ENCODE assay signal across 1 cellular context in genomic region chr7:134991469-134992339, GRCh38.
TF ChIP-seq lines count a peak whose summit lies in the region.

No MANE protein-coding gene starts in this region.

TF ChIP-seq in HepG2, 621 proteins besides CTCF, POLR2A, EP300 and RAD21 (continued from another document):
- peak; percentile 82; the same call in 1 of the 2 replicates for TF ChIP-seq ARID3A (IDR thresholded peaks at IDR 0.05; ENCODE audit: low read depth, low read length)
- TF ChIP-seq ZC3H13 (CRISPR knock-in tag; IDR thresholded peaks at IDR 0.05): no peak
- no peak for TF ChIP-seq RBAK (CRISPR knock-in tag; IDR thresholded peaks at IDR 0.05)
- TF ChIP-seq HHEX (CRISPR knock-in tag; IDR thresholded peaks at IDR 0.05): no peak
- TF ChIP-seq, protein P1, sequence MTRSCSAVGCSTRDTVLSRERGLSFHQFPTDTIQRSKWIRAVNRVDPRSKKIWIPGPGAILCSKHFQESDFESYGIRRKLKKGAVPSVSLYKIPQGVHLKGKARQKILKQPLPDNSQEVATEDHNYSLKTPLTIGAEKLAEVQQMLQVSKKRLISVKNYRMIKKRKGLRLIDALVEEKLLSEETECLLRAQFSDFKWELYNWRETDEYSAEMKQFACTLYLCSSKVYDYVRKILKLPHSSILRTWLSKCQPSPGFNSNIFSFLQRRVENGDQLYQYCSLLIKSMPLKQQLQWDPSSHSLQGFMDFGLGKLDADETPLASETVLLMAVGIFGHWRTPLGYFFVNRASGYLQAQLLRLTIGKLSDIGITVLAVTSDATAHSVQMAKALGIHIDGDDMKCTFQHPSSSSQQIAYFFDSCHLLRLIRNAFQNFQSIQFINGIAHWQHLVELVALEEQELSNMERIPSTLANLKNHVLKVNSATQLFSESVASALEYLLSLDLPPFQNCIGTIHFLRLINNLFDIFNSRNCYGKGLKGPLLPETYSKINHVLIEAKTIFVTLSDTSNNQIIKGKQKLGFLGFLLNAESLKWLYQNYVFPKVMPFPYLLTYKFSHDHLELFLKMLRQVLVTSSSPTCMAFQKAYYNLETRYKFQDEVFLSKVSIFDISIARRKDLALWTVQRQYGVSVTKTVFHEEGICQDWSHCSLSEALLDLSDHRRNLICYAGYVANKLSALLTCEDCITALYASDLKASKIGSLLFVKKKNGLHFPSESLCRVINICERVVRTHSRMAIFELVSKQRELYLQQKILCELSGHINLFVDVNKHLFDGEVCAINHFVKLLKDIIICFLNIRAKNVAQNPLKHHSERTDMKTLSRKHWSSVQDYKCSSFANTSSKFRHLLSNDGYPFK (CRISPR knock-in tag; IDR thresholded peaks at IDR 0.05; ENCODE audit: borderline replicate concordance): no peak
- TF ChIP-seq ZNF782 (CRISPR knock-in tag; IDR thresholded peaks at IDR 0.05; ENCODE audit: borderline replicate concordance): no peak
- no peak for TF ChIP-seq FOXM1 (CRISPR knock-in tag; IDR thresholded peaks at IDR 0.05)
- TF ChIP-seq ZNF704 (CRISPR knock-in tag; IDR thresholded peaks at IDR 0.05; ENCODE audit: borderline replicate concordance): no peak
- TF ChIP-seq POLR2G (IDR thresholded peaks at IDR 0.05; ENCODE audit: low read depth, low read length): peak; percentile 3; the same call in 1 of the 2 replicates
- TF ChIP-seq ZNF75D (CRISPR knock-in tag; IDR thresholded peaks at IDR 0.05; ENCODE audit: borderline replicate concordance): no peak
- no peak; a peak in 1 of 4 replicates for TF ChIP-seq KLF16 (CRISPR knock-in tag; IDR thresholded peaks at IDR 0.05)
- no peak for TF ChIP-seq FOXC1 (CRISPR knock-in tag; IDR thresholded peaks at IDR 0.05; ENCODE audit: borderline replicate concordance)
- TF ChIP-seq ZNF543 (CRISPR knock-in tag; IDR thresholded peaks at IDR 0.05): no peak
- peak; percentile 24; the same call in 1 of the 2 replicates for TF ChIP-seq ZNF3 (CRISPR knock-in tag; IDR thresholded peaks at IDR 0.05)
- TF ChIP-seq ZNF335 (CRISPR knock-in tag; IDR thresholded peaks at IDR 0.05): no peak; the same call in 1 of the 2 replicates
- TF ChIP-seq PBX2 (CRISPR knock-in tag; IDR thresholded peaks at IDR 0.05): peak; percentile 47; the same call in 1 of the 2 replicates
- TF ChIP-seq ZNF552 (CRISPR knock-in tag; IDR thresholded peaks at IDR 0.05; ENCODE audit: borderline replicate concordance): no peak
- TF ChIP-seq RBM22 (optimal IDR thresholded peaks at IDR 0.05; ENCODE audit: low read length): no peak
- TF ChIP-seq ZNF451 (CRISPR knock-in tag; IDR thresholded peaks at IDR 0.05): no peak
- no peak for TF ChIP-seq USF2 (IDR thresholded peaks at IDR 0.05; ENCODE audit: low read depth, low read length)
- no peak for TF ChIP-seq USF2 (CRISPR knock-in tag; IDR thresholded peaks at IDR 0.05; ENCODE audit: borderline replicate concordance)
- TF ChIP-seq RARG (CRISPR knock-in tag; IDR thresholded peaks at IDR 0.05; ENCODE audit: low read depth): no peak
- 0 out of 2 replicates have a peak, but pooled peaks have one; percentile 37 for TF ChIP-seq REPIN1 (CRISPR knock-in tag; IDR thresholded peaks at IDR 0.05; ENCODE audit: borderline replicate concordance, low read depth)
- TF ChIP-seq ZNF20 (CRISPR knock-in tag; IDR thresholded peaks at IDR 0.05): no peak
- TF ChIP-seq, protein P2, sequence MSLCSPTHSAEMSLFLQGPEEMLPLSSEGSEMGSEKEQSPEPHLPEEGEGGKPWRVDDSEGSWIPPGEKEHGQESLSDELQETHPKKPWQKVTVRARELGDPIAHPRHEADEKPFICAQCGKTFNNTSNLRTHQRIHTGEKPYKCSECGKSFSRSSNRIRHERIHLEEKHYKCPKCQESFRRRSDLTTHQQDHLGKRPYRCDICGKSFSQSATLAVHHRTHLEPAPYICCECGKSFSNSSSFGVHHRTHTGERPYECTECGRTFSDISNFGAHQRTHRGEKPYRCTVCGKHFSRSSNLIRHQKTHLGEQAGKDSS (CRISPR knock-in tag; IDR thresholded peaks at IDR 0.05; ENCODE audit: borderline replicate concordance, low read depth): no peak
- TF ChIP-seq MEIS1 (CRISPR knock-in tag; IDR thresholded peaks at IDR 0.05; ENCODE audit: borderline replicate concordance): no peak
- TF ChIP-seq, protein P3, sequence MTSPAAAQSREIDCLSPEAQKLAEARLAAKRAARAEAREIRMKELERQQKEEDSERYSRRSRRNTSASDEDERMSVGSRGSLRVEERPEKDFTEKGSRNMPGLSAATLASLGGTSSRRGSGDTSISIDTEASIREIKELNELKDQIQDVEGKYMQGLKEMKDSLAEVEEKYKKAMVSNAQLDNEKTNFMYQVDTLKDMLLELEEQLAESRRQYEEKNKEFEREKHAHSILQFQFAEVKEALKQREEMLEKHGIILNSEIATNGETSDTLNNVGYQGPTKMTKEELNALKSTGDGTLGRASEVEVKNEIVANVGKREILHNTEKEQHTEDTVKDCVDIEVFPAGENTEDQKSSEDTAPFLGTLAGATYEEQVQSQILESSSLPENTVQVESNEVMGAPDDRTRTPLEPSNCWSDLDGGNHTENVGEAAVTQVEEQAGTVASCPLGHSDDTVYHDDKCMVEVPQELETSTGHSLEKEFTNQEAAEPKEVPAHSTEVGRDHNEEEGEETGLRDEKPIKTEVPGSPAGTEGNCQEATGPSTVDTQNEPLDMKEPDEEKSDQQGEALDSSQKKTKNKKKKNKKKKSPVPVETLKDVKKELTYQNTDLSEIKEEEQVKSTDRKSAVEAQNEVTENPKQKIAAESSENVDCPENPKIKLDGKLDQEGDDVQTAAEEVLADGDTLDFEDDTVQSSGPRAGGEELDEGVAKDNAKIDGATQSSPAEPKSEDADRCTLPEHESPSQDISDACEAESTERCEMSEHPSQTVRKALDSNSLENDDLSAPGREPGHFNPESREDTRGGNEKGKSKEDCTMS (CRISPR knock-in tag; conservative IDR thresholded peaks at IDR 0.05): no peak
